ENCODE assay signal across 1 cellular context in the genomic region with DNA sequence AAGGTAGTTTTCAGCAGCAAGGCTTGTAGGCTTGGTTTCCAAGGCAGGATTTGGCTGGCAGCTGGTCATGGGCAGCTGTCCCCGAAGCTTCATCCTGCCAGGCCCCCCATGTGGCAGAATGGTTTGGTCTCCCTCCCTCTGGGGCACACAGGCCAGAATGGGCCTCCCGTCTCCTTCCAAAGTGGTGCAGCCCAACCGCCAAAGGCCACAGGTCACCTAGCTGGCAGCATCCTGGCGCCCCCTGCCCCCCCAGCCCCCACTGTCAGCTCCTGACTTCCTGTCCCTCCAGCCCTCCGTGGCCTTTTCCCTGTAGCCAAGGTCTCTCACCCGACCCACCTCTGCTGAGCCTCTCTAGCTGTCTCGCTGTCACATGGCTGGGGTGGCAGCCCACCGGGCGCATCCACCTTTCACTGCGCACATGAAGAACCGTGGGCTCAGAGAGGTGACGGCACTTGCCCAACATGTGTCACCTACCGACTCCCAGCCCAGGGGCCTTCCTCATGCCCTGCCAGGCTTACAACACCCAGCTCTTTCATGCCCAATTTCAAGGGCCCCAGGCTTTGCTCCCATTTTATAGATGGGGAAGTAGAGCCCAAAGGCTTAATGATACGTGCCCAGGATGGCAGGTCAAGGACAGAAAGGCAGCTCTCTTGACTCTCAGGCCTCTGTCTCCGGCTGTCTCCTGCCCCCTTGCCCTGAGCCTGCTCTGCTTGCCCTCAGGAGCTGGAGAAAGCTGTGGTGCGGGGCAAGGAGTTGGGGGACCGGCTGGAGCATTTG.
TF ChIP-seq lines count a peak whose summit lies in the region.

No MANE protein-coding gene starts in this region.

TF ChIP-seq in HepG2, 621 proteins besides CTCF, POLR2A, EP300 and RAD21 (continued from another document and continues in another):
- TF ChIP-seq, protein P1, sequence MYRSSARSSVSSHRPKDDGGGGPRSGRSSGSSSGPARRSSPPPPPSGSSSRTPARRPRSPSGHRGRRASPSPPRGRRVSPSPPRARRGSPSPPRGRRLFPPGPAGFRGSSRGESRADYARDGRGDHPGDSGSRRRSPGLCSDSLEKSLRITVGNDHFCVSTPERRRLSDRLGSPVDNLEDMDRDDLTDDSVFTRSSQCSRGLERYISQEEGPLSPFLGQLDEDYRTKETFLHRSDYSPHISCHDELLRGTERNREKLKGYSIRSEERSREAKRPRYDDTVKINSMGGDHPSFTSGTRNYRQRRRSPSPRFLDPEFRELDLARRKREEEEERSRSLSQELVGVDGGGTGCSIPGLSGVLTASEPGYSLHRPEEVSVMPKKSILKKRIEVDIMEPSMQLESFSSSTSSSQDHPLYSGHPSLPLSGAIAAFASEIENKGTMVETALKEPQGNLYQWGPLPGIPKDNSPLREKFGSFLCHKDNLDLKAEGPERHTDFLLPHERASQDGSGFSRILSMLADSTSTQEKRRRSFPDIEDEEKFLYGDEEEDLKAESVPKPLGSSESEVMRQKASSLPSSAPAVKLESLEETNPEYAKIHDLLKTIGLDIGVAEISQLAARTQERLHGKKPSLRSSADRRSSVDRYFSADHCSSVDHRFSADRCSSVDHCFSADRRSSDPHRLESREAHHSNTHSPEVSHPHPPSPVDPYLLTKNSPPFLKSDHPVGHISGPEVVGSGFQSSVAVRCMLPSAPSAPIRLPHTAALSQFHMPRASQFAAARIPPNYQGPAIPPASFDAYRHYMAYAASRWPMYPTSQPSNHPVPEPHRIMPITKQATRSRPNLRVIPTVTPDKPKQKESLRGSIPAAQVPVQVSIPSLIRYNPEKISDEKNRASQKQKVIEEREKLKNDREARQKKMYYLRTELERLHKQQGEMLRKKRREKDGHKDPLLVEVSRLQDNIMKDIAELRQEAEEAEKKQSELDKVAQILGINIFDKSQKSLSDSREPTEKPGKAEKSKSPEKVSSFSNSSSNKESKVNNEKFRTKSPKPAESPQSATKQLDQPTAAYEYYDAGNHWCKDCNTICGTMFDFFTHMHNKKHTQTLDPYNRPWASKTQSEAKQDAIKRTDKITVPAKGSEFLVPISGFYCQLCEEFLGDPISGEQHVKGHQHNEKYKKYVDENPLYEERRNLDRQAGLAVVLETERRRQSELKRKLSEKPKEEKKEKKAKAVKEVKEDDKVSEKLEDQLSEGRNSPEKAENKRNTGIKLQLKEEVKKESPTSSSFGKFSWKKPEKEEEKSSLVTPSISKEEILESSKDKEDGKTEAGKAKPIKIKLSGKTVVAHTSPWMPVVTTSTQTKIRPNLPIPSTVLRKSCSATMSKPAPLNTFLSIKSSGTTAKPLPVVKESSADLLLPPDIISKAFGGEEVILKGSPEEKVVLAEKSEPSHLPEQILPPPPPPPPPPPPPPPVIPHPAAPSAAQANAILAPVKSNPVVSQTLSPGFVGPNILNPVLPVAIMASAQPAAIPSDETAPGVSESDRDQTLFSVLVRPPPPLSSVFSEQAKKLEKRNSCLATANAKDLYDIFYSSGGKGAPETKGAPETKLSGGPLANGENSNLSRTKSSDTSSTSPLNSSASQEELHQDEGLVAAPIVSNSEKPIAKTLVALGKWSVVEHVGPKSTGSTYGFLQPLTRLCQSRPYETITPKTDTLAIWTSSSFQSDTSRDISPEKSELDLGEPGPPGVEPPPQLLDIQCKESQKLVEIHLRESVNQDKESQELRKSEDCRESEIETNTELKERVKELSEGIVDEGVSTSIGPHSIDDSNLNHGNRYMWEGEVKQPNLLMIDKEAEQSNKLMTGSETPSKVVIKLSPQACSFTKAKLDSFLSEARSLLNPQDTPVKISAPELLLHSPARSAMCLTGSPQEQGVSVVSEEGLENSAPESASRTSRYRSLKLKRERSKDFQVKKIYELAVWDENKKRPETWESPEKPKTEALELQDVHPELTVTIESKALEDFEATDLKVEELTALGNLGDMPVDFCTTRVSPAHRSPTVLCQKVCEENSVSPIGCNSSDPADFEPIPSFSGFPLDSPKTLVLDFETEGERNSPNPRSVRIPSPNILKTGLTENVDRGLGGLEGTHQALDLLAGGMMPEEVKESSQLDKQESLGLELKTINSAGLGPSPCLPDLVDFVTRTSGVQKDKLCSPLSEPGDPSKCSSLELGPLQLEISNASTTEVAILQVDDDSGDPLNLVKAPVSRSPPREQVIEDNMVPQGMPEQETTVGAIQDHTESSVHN (CRISPR knock-in tag; IDR thresholded peaks at IDR 0.05), result no peak
- TF ChIP-seq ZNF619 (CRISPR knock-in tag; IDR thresholded peaks at IDR 0.05) (no peak), ZNF124 (CRISPR knock-in tag; IDR thresholded peaks at IDR 0.05) (no peak), TAF1 (CRISPR knock-in tag; IDR thresholded peaks at IDR 0.05) (no peak), XRCC5 (optimal IDR thresholded peaks at IDR 0.05; ENCODE audit: low read length) (no peak), TRIM24 (CRISPR knock-in tag; IDR thresholded peaks at IDR 0.05) (no peak), ATF6 (CRISPR knock-in tag; conservative IDR thresholded peaks at IDR 0.05) (no peak), ZBED4 (CRISPR knock-in tag; IDR thresholded peaks at IDR 0.05; ENCODE audit: borderline replicate concordance) (no peak), ZNF446 (CRISPR knock-in tag; IDR thresholded peaks at IDR 0.05) (no peak), ONECUT2 (CRISPR knock-in tag; IDR thresholded peaks at IDR 0.05) (no peak), ETV5 (CRISPR knock-in tag; IDR thresholded peaks at IDR 0.05; ENCODE audit: borderline replicate concordance) (0 out of 2 replicates have a peak, but pooled peaks have one; percentile 24), HNRNPH1 (optimal IDR thresholded peaks at IDR 0.05; ENCODE audit: low read depth, low read length) (no peak), HNRNPL (IDR thresholded peaks at IDR 0.05; ENCODE audit: low read depth, low read length) (no peak), ZBTB3 (CRISPR knock-in tag; IDR thresholded peaks at IDR 0.05; ENCODE audit: borderline replicate concordance, low read depth) (no peak), SMC3 (IDR thresholded peaks at IDR 0.05; ENCODE audit: low read length) (no peak), PTBP1 (IDR thresholded peaks at IDR 0.05; ENCODE audit: low read depth, low read length, poor library complexity, severe bottlenecking) (no peak), NR1H2 (CRISPR knock-in tag; IDR thresholded peaks at IDR 0.05; ENCODE audit: borderline replicate concordance, low read depth) (no peak), SKI (IDR thresholded peaks at IDR 0.05; ENCODE audit: partially characterized antibody) (no peak), U2AF2 (IDR thresholded peaks at IDR 0.05; ENCODE audit: low read depth, low read length) (no peak), NFE2L1 (CRISPR knock-in tag; IDR thresholded peaks at IDR 0.05; ENCODE audit: borderline replicate concordance) (no peak), SALL2 (CRISPR knock-in tag; IDR thresholded peaks at IDR 0.05) (no peak), NCOA5 (CRISPR knock-in tag; IDR thresholded peaks at IDR 0.05) (no peak), KLF15 (CRISPR knock-in tag; IDR thresholded peaks at IDR 0.05; ENCODE audit: borderline replicate concordance) (no peak), ZNF44 (CRISPR knock-in tag; IDR thresholded peaks at IDR 0.05) (no peak), AGO1 (IDR thresholded peaks at IDR 0.05; ENCODE audit: low read depth, low read length, poor library complexity, severe bottlenecking) (no peak), BRF2 (CRISPR knock-in tag; IDR thresholded peaks at IDR 0.05) (no peak)
- TF ChIP-seq, protein P2, sequence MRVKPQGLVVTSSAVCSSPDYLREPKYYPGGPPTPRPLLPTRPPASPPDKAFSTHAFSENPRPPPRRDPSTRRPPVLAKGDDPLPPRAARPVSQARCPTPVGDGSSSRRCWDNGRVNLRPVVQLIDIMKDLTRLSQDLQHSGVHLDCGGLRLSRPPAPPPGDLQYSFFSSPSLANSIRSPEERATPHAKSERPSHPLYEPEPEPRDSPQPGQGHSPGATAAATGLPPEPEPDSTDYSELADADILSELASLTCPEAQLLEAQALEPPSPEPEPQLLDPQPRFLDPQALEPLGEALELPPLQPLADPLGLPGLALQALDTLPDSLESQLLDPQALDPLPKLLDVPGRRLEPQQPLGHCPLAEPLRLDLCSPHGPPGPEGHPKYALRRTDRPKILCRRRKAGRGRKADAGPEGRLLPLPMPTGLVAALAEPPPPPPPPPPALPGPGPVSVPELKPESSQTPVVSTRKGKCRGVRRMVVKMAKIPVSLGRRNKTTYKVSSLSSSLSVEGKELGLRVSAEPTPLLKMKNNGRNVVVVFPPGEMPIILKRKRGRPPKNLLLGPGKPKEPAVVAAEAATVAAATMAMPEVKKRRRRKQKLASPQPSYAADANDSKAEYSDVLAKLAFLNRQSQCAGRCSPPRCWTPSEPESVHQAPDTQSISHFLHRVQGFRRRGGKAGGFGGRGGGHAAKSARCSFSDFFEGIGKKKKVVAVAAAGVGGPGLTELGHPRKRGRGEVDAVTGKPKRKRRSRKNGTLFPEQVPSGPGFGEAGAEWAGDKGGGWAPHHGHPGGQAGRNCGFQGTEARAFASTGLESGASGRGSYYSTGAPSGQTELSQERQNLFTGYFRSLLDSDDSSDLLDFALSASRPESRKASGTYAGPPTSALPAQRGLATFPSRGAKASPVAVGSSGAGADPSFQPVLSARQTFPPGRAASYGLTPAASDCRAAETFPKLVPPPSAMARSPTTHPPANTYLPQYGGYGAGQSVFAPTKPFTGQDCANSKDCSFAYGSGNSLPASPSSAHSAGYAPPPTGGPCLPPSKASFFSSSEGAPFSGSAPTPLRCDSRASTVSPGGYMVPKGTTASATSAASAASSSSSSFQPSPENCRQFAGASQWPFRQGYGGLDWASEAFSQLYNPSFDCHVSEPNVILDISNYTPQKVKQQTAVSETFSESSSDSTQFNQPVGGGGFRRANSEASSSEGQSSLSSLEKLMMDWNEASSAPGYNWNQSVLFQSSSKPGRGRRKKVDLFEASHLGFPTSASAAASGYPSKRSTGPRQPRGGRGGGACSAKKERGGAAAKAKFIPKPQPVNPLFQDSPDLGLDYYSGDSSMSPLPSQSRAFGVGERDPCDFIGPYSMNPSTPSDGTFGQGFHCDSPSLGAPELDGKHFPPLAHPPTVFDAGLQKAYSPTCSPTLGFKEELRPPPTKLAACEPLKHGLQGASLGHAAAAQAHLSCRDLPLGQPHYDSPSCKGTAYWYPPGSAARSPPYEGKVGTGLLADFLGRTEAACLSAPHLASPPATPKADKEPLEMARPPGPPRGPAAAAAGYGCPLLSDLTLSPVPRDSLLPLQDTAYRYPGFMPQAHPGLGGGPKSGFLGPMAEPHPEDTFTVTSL (CRISPR knock-in tag; IDR thresholded peaks at IDR 0.05; ENCODE audit: borderline replicate concordance), result no peak
- TF ChIP-seq, protein P3, sequence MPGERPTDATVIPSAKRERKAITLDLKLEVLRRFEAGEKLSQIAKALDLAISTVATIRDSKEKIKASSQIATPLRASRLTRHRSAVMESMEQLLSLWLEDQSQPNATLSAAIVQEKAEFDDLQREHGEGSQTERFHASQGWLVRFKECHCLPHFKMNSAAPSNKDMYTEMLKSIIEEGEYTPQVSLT (CRISPR knock-in tag; IDR thresholded peaks at IDR 0.05; ENCODE audit: borderline replicate concordance, low read depth), result no peak
- TF ChIP-seq, protein P4, sequence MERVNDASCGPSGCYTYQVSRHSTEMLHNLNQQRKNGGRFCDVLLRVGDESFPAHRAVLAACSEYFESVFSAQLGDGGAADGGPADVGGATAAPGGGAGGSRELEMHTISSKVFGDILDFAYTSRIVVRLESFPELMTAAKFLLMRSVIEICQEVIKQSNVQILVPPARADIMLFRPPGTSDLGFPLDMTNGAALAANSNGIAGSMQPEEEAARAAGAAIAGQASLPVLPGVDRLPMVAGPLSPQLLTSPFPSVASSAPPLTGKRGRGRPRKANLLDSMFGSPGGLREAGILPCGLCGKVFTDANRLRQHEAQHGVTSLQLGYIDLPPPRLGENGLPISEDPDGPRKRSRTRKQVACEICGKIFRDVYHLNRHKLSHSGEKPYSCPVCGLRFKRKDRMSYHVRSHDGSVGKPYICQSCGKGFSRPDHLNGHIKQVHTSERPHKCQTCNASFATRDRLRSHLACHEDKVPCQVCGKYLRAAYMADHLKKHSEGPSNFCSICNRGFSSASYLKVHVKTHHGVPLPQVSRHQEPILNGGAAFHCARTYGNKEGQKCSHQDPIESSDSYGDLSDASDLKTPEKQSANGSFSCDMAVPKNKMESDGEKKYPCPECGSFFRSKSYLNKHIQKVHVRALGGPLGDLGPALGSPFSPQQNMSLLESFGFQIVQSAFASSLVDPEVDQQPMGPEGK (CRISPR knock-in tag; IDR thresholded peaks at IDR 0.05), result peak; percentile 78
